In genomic region chr7:7188091-7188490, GRCh38 we compare ENCODE assay signal across 16 cellular contexts. TPM values are rescaled to one million over a fixed set of nuclear protein-coding genes. Genes with fewer than 3 reads are reported as not detected.
DNase-seq lines count a peak whose midpoint lies in the region; ATAC-seq and TF ChIP-seq lines count a peak whose summit lies in the region.
"Had no signal": no experiment of that assay in that cellular context is flagged by ENCODE, and none has a peak within 500 bp of the region (broad histone marks: within the 10 kb centered on the region; RNA-seq: fewer than 3 reads in every experiment).

No MANE protein-coding gene starts in this region.

- no peaks in the 10 kb centered on the region for H3K9me3 ChIP-seq in endocrine pancreas (ENCODE audit: control insufficient read depth, low read length)

- no peak overlapping the region for H3K27ac Mint-ChIP-seq in activated naive CD4-positive, alpha-beta T cell treated with anti-CD3 and anti-CD28 coated beads, Interleukin-2, amount 50 U/mL, for 72 hours
- no peak overlapping the region for H3K27ac Mint-ChIP-seq in activated naive CD4-positive, alpha-beta T cell treated with anti-CD3 and anti-CD28 coated beads for 36 hours
- no peak overlapping the region for H3K27ac Mint-ChIP-seq in stimulated activated naive CD8-positive, alpha-beta T cell treated with anti-CD3 and anti-CD28 coated beads, Interleukin-15, amount 100 ng/mL, for 72 hours
- H3K27ac Mint-ChIP-seq: CD4-positive, alpha-beta T cell had no signal

- TF ChIP-seq CTCF in GM13976 (IDR thresholded peaks at IDR 0.05; ENCODE audit: borderline replicate concordance, control extremely low read depth, extremely low read depth, insufficient read depth, missing control alignments) = no peak

- CTCF ChIA-PET in activated naive CD4-positive, alpha-beta T cell treated with anti-CD3 and anti-CD28 coated beads for 36 hours (lab: Charles Lee) = no interaction called here

- H3K9ac ChIP-seq in endocrine pancreas (ENCODE audit: control insufficient read depth, insufficient read depth, low read length) = no peak overlapping the region

- H3K9me3 Mint-ChIP-seq in activated naive CD4-positive, alpha-beta T cell treated with anti-CD3 and anti-CD28 coated beads, Interleukin-2, amount 50 U/mL, for 72 hours = peaks cover 0 to 3% of the 10 kb centered on the region in 2 donors
- H3K9me3 Mint-ChIP-seq in activated naive CD4-positive, alpha-beta T cell treated with anti-CD3 and anti-CD28 coated beads for 36 hours = peaks cover 6% of the 10 kb centered on the region
- no peaks in the 10 kb centered on the region for H3K9me3 Mint-ChIP-seq in stimulated activated naive CD8-positive, alpha-beta T cell treated with anti-CD3 and anti-CD28 coated beads, Interleukin-15, amount 100 ng/mL, for 72 hours

- DNase-seq in activated naive CD4-positive, alpha-beta T cell treated with anti-CD3 and anti-CD28 coated beads, Interleukin-2, amount 50 U/mL, for 72 hours (ENCODE audit: low spot score in 2 of 2) = no peak
- no peak for DNase-seq in activated naive CD4-positive, alpha-beta T cell treated with anti-CD3 and anti-CD28 coated beads for 36 hours
- DNase-seq in NCI-H226 (peak; percentile 1), GM13976 (ENCODE audit: low spot score) (no peak)
- DNase-seq in stimulated activated naive CD8-positive, alpha-beta T cell treated with anti-CD3 and anti-CD28 coated beads, Interleukin-15, amount 100 ng/mL, for 72 hours = no peak
- no peak for DNase-seq in stimulated activated CD4-positive, alpha-beta T cell treated with anti-CD3 and anti-CD28 coated beads, Interleukin-2, amount 100 ng/mL, for 48 hours
- DNase-seq: BE2C; CD4-positive, alpha-beta T cell; EL; H9; IMR-90; Kasumi-1; NCI-H1930; NCI-H446 had no signal

- no peaks in the 10 kb centered on the region for H3K27me3 ChIP-seq in endocrine pancreas (ENCODE audit: control insufficient read depth, insufficient read depth, low read length)
- H3K27me3 ChIP-seq: BE2C had no signal

- H3K4me3 ChIP-seq in endocrine pancreas (ENCODE audit: control insufficient read depth, insufficient read depth, low read length) = peak overlapping the region; percentile 1

- no peak overlapping the region for H3K4me3 Mint-ChIP-seq in activated naive CD4-positive, alpha-beta T cell treated with anti-CD3 and anti-CD28 coated beads for 36 hours
- no peak overlapping the region for H3K4me3 Mint-ChIP-seq in stimulated activated naive CD8-positive, alpha-beta T cell treated with anti-CD3 and anti-CD28 coated beads, Interleukin-15, amount 100 ng/mL, for 72 hours
- H3K4me3 Mint-ChIP-seq: CD4-positive, alpha-beta T cell; H9 had no signal

- H3K4me1 ChIP-seq in endocrine pancreas (ENCODE audit: control insufficient read depth, insufficient read depth, low read length) = peaks cover 21% of the 10 kb centered on the region

- ATAC-seq in activated naive CD4-positive, alpha-beta T cell treated with anti-CD3 and anti-CD28 coated beads, Interleukin-2, amount 50 U/mL, for 72 hours = peak; percentile 46 to 77
- ATAC-seq in stimulated activated naive CD8-positive, alpha-beta T cell treated with anti-CD3 and anti-CD28 coated beads, Interleukin-15, amount 100 ng/mL, for 72 hours = peak; percentile 58
- ATAC-seq: Panc1 had no signal

- intact Hi-C loops in activated naive CD4-positive, alpha-beta T cell treated with anti-CD3 and anti-CD28 coated beads for 36 hours (cut with micrococcal nuclease) = no loop called here

- in situ Hi-C loops in GM13976 (cut with MboI; ENCODE audit: low sequenced_read_pairs, unreplicated experiment) = no loop called here

- H3K4me1 Mint-ChIP-seq in activated naive CD4-positive, alpha-beta T cell treated with anti-CD3 and anti-CD28 coated beads for 36 hours (ENCODE audit: low read depth) = peaks cover 34% of the 10 kb centered on the region
- peaks cover 26% of the 10 kb centered on the region for H3K4me1 Mint-ChIP-seq in stimulated activated naive CD8-positive, alpha-beta T cell treated with anti-CD3 and anti-CD28 coated beads, Interleukin-15, amount 100 ng/mL, for 72 hours

- peaks cover 0 to 21% of the 10 kb centered on the region in 2 donors for H3K36me3 Mint-ChIP-seq in activated naive CD4-positive, alpha-beta T cell treated with anti-CD3 and anti-CD28 coated beads, Interleukin-2, amount 50 U/mL, for 72 hours
- H3K36me3 Mint-ChIP-seq in activated naive CD4-positive, alpha-beta T cell treated with anti-CD3 and anti-CD28 coated beads for 36 hours (ENCODE audit: low read depth) = peaks cover 12% of the 10 kb centered on the region

- no peaks in the 10 kb centered on the region for H3K27me3 Mint-ChIP-seq in activated naive CD4-positive, alpha-beta T cell treated with anti-CD3 and anti-CD28 coated beads for 36 hours (ENCODE audit: low read depth)
- no peaks in the 10 kb centered on the region for H3K27me3 Mint-ChIP-seq in stimulated activated naive CD8-positive, alpha-beta T cell treated with anti-CD3 and anti-CD28 coated beads, Interleukin-15, amount 100 ng/mL, for 72 hours
- H3K27me3 Mint-ChIP-seq: CD4-positive, alpha-beta T cell had no signal

- H3K36me3 ChIP-seq in endocrine pancreas (ENCODE audit: control insufficient read depth, insufficient read depth, low read length) = no peaks in the 10 kb centered on the region
- H3K36me3 ChIP-seq: BE2C had no signal

RNA-seq across cellular contexts. Expression of gene C1GALT1, which starts 5.7 kb away (rescaled TPM):
- 10 to 100 TPM; 31.8 to 35.5 TPM for total RNA-seq in activated naive CD4-positive, alpha-beta T cell treated with anti-CD3 and anti-CD28 coated beads, Interleukin-2, amount 50 U/mL, for 72 hours
- total RNA-seq in activated naive CD4-positive, alpha-beta T cell treated with anti-CD3 and anti-CD28 coated beads for 36 hours = 10 to 100 TPM; 25.7 to 29.1 TPM
